Comparison of ENCODE assay signal across 1 cellular context in genomic region chr2:169961911-169962310, GRCh38.
TF ChIP-seq lines count a peak whose summit lies in the region.

No MANE protein-coding gene starts in this region.

TF ChIP-seq in SK-N-SH, 30 proteins besides CTCF, POLR2A, EP300 and RAD21 (continued from another document):
- TF ChIP-seq MXI1 (IDR thresholded peaks at IDR 0.05; ENCODE audit: low read depth, low read length) (no peak), REST (IDR thresholded peaks at IDR 0.05; ENCODE audit: low read depth, low read length) (no peak), CHD2 (IDR thresholded peaks at IDR 0.05; ENCODE audit: low read length, partially characterized antibody) (no peak), TCF12 (IDR thresholded peaks at IDR 0.05) (no peak), ELF1 (IDR thresholded peaks at IDR 0.05) (no peak), SMC3 (IDR thresholded peaks at IDR 0.05; ENCODE audit: low read depth, low read length) (no peak), NRF1 (IDR thresholded peaks at IDR 0.05; ENCODE audit: low read depth, low read length) (no peak), FOSL2 (IDR thresholded peaks at IDR 0.05; ENCODE audit: borderline replicate concordance, low read depth) (no peak), MEF2A (IDR thresholded peaks at IDR 0.05; ENCODE audit: borderline replicate concordance, low read depth) (no peak), FOXM1 (IDR thresholded peaks at IDR 0.05; ENCODE audit: low read depth) (no peak)
